8 cellular contexts compared by ENCODE assay signal in the genomic region with DNA sequence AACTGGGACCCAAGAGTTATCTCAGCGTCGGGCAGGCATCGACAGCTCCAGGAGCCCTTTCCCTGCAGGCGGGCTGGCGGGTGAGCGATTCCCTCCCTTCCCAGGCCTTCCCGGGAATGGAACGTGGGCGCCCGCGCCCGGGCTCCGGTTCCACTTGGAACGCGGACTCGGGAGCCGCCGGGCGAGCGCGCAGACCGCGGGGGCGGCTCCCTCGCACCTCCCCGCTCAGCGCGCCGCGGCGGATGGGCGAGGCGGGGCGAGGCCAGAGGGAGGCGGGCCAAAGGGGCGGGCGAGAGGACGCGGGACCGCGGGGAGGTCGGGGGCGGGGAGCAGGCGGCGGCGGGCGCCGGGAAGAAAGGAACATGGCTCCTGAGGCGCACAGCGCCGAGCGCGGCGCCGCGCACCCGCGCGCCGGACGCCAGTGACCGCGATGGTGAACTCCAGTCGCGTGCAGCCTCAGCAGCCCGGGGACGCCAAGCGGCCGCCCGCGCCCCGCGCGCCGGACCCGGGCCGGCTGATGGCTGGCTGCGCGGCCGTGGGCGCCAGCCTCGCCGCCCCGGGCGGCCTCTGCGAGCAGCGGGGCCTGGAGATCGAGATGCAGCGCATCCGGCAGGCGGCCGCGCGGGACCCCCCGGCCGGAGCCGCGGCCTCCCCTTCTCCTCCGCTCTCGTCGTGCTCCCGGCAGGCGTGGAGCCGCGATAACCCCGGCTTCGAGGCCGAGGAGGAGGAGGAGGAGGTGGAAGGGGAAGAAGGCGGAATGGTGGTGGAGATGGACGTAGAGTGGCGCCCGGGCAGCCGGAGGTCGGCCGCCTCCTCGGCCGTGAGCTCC. TPM values are rescaled to one million over a fixed set of nuclear protein-coding genes. Genes with fewer than 3 reads are reported as not detected.
DNase-seq lines count a peak whose midpoint lies in the region; ATAC-seq and TF ChIP-seq lines count a peak whose summit lies in the region.

A gene (plus strand): TSS at position 332 of the 829 bp plus-strand sequence. CDS start 99 bp downstream, at position 431.

- H3K27me3 ChIP-seq in BLaER1 treated with 17β-estradiol and CSF1 and Interleukin-3, amounts not matched to agents 10 nM and 100 nM = peaks cover 0 to 8% (median 0%) of the 10 kb centered on the region in 11 experiments; a peak in 2 of 22 replicates

- peaks cover 9% of the 10 kb centered on the region for H3K27me3 Mint-ChIP-seq in endothelial cell (ENCODE audit: unreplicated experiment)

- DNase-seq in NOMO-1 treated with DMSO at 0.1 percent for 48 hours (lab: John Stamatoyannopoulos, UW; ENCODE audit: unreplicated experiment) = peak; percentile 50
- DNase-seq in activated CD8-positive, alpha-beta memory T cell treated with anti-CD3 and anti-CD28 coated beads, Interleukin-2, amount 50 U/mL, for 24 hours (ENCODE audit: extremely low read depth) = peak; percentile 51
- peak; percentile 72 for DNase-seq in endothelial cell (ENCODE audit: low spot score)
- DNase-seq in midbrain (lab: John Stamatoyannopoulos, UW) = peak; percentile 90
- peak; percentile 33 to 68 for DNase-seq in stimulated activated CD8-positive, alpha-beta memory T cell treated with anti-CD3 and anti-CD28 coated beads, Interleukin-2, amount 100 ng/mL, for 1 hour (ENCODE audit: low read depth in 2 of 2)

- peak within 1 kb of the TSS; percentile 86 to 100 (median 98) for H3K9ac ChIP-seq in BLaER1 treated with 17β-estradiol and CSF1 and Interleukin-3, amounts not matched to agents 10 nM and 100 nM

- TF ChIP-seq CTCF in endothelial cell (IDR thresholded peaks at IDR 0.05; ENCODE audit: unreplicated experiment) = no peak

- peak within 1 kb of the TSS; percentile 98 for H3K4me3 Mint-ChIP-seq in endothelial cell (ENCODE audit: unreplicated experiment)

- H4K20me1 ChIP-seq in BLaER1 treated with 17β-estradiol and CSF1 and Interleukin-3, amounts not matched to agents 10 nM and 100 nM = peaks cover 4 to 46% (median 29%) of the 10 kb centered on the region in 11 experiments; a peak in 19 of 22 replicates

- H3K4me3 ChIP-seq in BLaER1 treated with 17β-estradiol and CSF1 and Interleukin-3, amounts not matched to agents 10 nM and 100 nM = peak within 1 kb of the TSS; percentile 76 to 99 (median 98)

- no peaks in the 10 kb centered on the region for H3K9me3 Mint-ChIP-seq in endothelial cell (ENCODE audit: unreplicated experiment)

- H3K36me3 ChIP-seq in BLaER1 treated with 17β-estradiol and CSF1 and Interleukin-3, amounts not matched to agents 10 nM and 100 nM = no peaks in the 10 kb centered on the region

- ATAC-seq in GM19043 (IDR thresholded peaks at IDR 0.05; ENCODE audit: low read depth, unreplicated experiment) (peak; percentile 76), HG03342 (IDR thresholded peaks at IDR 0.05; ENCODE audit: unreplicated experiment) (peak; percentile 85)

- peaks cover 0 to 3% (median 0%) of the 10 kb centered on the region in 11 experiments; a peak in 1 of 22 replicates for H3K9me3 ChIP-seq in BLaER1 treated with 17β-estradiol and CSF1 and Interleukin-3, amounts not matched to agents 10 nM and 100 nM (replicated peaks in 1 of 11)

- H3K4me1 ChIP-seq in BLaER1 treated with 17β-estradiol and CSF1 and Interleukin-3, amounts not matched to agents 10 nM and 100 nM = peaks cover 32 to 48% (median 35%) of the 10 kb centered on the region in 10 experiments

- peaks cover 13% of the 10 kb centered on the region for H3K36me3 Mint-ChIP-seq in endothelial cell (ENCODE audit: low read depth, unreplicated experiment)

- H3K27ac Mint-ChIP-seq in endothelial cell (ENCODE audit: unreplicated experiment) = peak within 1 kb of the TSS; percentile 81

- H3K4me1 Mint-ChIP-seq in endothelial cell (ENCODE audit: unreplicated experiment) = peaks cover 25% of the 10 kb centered on the region

- H3K27ac ChIP-seq in BLaER1 treated with 17β-estradiol and CSF1 and Interleukin-3, amounts not matched to agents 10 nM and 100 nM = peak within 1 kb of the TSS; percentile 65 to 99 (median 97)

- H3K4me2 ChIP-seq in BLaER1 treated with 17β-estradiol and CSF1 and Interleukin-3, amounts not matched to agents 10 nM and 100 nM = peak within 1 kb of the TSS; percentile 80 to 95 (median 89)

RNA-seq across cellular contexts. Expression of the gene that starts here (rescaled TPM):
- 31.1 TPM for total RNA-seq in endothelial cell (ENCODE audit: unreplicated experiment)

Comparison
In these comparisons a context has a peak if more than half of its experiments do, and no peak if none do; other contexts are left out.
1. Peak in every context shown above with its lines: DNase-seq, ATAC-seq, H3K4me3 ChIP-seq and H3K27ac ChIP-seq.